1 cellular context compared by ENCODE assay signal in genomic region chr9:98851730-98852462, GRCh38.
TF ChIP-seq lines count a peak whose summit lies in the region.

No MANE protein-coding gene starts in this region.

TF ChIP-seq in K562, 482 proteins besides CTCF, POLR2A, EP300 and RAD21 (continued from another document and continues in another):
- TF ChIP-seq CUX1 (CRISPR knock-in tag; IDR thresholded peaks at IDR 0.05) (peak; percentile 88), ZNF766 (CRISPR knock-in tag; conservative IDR thresholded peaks at IDR 0.05) (peak; percentile 94), ZBTB26 (CRISPR knock-in tag; IDR thresholded peaks at IDR 0.05) (no peak), HLTF (IDR thresholded peaks at IDR 0.05) (no peak), HMGXB4 (CRISPR knock-in tag; IDR thresholded peaks at IDR 0.05) (no peak), MAFK (IDR thresholded peaks at IDR 0.05; ENCODE audit: low read length) (no peak), ZSCAN29 (IDR thresholded peaks at IDR 0.05) (no peak), ZNF354B (CRISPR knock-in tag; IDR thresholded peaks at IDR 0.05) (peak; percentile 86), CREB3L1 (IDR thresholded peaks at IDR 0.05; ENCODE audit: borderline replicate concordance, low read depth) (no peak), NBN (IDR thresholded peaks at IDR 0.05; ENCODE audit: low read depth) (no peak), KLF6 (CRISPR knock-in tag; IDR thresholded peaks at IDR 0.05; ENCODE audit: borderline replicate concordance) (peak; percentile 98), ESRRA (IDR thresholded peaks at IDR 0.05; ENCODE audit: borderline replicate concordance, low read depth) (no peak), HOMEZ (CRISPR knock-in tag; IDR thresholded peaks at IDR 0.05) (peak; percentile 79; the same call in 1 of the 2 replicates), KDM4B (IDR thresholded peaks at IDR 0.05; ENCODE audit: borderline replicate concordance in 2 of 2, low read depth in 1 of 2) (no peak), ZNF512 (tag; IDR thresholded peaks at IDR 0.05) (no peak), MEF2A (IDR thresholded peaks at IDR 0.05; ENCODE audit: control insufficient read depth, low read depth, low read length) (no peak), NCOA2 (IDR thresholded peaks at IDR 0.05; ENCODE audit: partially characterized antibody in 2 of 2) (no peak), ZNF644 (tag; IDR thresholded peaks at IDR 0.05; ENCODE audit: low read depth) (peak; percentile 97), SRSF3 (IDR thresholded peaks at IDR 0.05; ENCODE audit: insufficient read depth, low read length) (no peak), ZBTB34 (CRISPR knock-in tag; IDR thresholded peaks at IDR 0.05) (peak; percentile 92), ZNF165 (CRISPR knock-in tag; IDR thresholded peaks at IDR 0.05; ENCODE audit: borderline replicate concordance) (peak; percentile 94; the same call in 1 of the 2 replicates), NCOA6 (IDR thresholded peaks at IDR 0.05) (no peak), MCM3 (IDR thresholded peaks at IDR 0.05) (no peak), ZBTB40 (IDR thresholded peaks at IDR 0.05) (no peak), ZBTB40 (CRISPR knock-in tag; IDR thresholded peaks at IDR 0.05) (no peak), FOXP4 (CRISPR knock-in tag; IDR thresholded peaks at IDR 0.05; ENCODE audit: borderline replicate concordance) (no peak), ZNF146 (CRISPR knock-in tag; IDR thresholded peaks at IDR 0.05; ENCODE audit: unreplicated experiment) (no peak), NFYB (IDR thresholded peaks at IDR 0.05; ENCODE audit: extremely low read depth, insufficient read length) (no peak), CBFA2T2 (conservative IDR thresholded peaks at IDR 0.05) (no peak)
